In the genomic region with DNA sequence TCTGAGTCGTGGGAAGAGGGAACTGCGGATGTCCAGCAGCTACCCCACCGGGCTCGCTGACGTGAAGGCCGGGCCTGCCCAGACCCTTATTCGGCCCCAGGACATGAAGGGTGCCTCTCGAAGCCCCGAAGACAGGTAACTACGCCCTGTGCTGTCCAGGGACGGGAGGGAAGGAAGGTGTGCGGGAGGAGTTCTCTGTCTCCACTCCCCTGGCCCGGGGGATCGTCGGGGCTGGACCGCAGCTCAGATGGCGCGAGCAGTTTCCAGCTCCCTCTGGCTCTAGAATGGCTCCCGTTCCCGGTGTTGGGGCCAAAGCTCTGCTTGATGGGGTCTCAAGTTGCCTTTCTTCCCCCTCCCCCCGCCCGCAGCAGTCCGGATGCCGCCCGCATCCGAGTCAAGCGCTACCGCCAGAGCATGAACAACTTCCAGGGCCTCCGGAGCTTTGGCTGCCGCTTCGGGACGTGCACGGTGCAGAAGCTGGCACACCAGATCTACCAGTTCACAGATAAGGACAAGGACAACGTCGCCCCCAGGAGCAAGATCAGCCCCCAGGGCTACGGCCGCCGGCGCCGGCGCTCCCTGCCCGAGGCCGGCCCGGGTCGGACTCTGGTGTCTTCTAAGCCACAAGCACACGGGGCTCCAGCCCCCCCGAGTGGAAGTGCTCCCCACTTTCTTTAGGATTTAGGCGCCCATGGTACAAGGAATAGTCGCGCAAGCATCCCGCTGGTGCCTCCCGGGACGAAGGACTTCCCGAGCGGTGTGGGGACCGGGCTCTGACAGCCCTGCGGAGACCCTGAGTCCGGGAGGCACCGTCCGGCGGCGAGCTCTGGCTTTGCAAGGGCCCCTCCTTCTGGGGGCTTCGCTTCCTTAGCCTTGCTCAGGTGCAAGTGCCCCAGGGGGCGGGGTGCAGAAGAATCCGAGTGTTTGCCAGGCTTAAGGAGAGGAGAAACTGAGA, we compare ENCODE assay signal across 8 cellular contexts. TPM values are rescaled to one million over a fixed set of nuclear protein-coding genes. Genes with fewer than 3 reads are reported as not detected.
DNase-seq lines count a peak whose midpoint lies in the region; ATAC-seq and TF ChIP-seq lines count a peak whose summit lies in the region.

No MANE protein-coding gene starts in this region.

- peaks cover 8% of the 10 kb centered on the region for H3K27me3 Mint-ChIP-seq in memory B cell
- peaks cover 83% of the 10 kb centered on the region for H3K27me3 Mint-ChIP-seq in type B pancreatic cell

- no peaks in the 10 kb centered on the region for H3K9me3 ChIP-seq in colonic mucosa

- H3K9ac ChIP-seq in colonic mucosa (ENCODE audit: low read depth in 2 of 2, low read length in 2 of 2): peak overlapping the region; percentile 78 to 87

- ATAC-seq in memory B cell (ENCODE audit: low read depth) (no peak), GM18867 (IDR thresholded peaks at IDR 0.05; ENCODE audit: unreplicated experiment) (no peak)

- peaks cover 8% of the 10 kb centered on the region for H3K27me3 ChIP-seq in GM06990 (replicated peaks; ENCODE audit: control insufficient read depth, insufficient read depth, low read length)
- no peaks in the 10 kb centered on the region for H3K27me3 ChIP-seq in colonic mucosa

- peak; percentile 40 for DNase-seq in GM06990 (ENCODE audit: extremely low read depth, insufficient read length)
- DNase-seq in NCI-H526 (lab: John Stamatoyannopoulos, UW): peak; percentile 48 to 73
- peak; percentile 53 for DNase-seq in colonic mucosa
- DNase-seq in memory B cell (ENCODE audit: low spot score in 2 of 2): peak in 1 of 2 donors; percentile 42
- no peak for DNase-seq in type B pancreatic cell (ENCODE audit: extremely low spot score, unreplicated experiment)
- no peak for DNase-seq in mesenteric fat pad (ENCODE audit: low spot score)
- DNase-seq in DMS79 (lab: John Stamatoyannopoulos, UW): no peak

- H3K4me3 ChIP-seq in GM06990 (replicated peaks; ENCODE audit: low read depth, low read length): peak overlapping the region; percentile 55
- H3K4me3 ChIP-seq in colonic mucosa: peak overlapping the region; percentile 78

- H3K27ac Mint-ChIP-seq in memory B cell: peak overlapping the region; percentile 32
- H3K27ac Mint-ChIP-seq in type B pancreatic cell: peak overlapping the region; percentile 87

- H3K9me3 Mint-ChIP-seq in memory B cell: no peaks in the 10 kb centered on the region
- H3K9me3 Mint-ChIP-seq in type B pancreatic cell: no peaks in the 10 kb centered on the region

- H3K36me3 Mint-ChIP-seq in memory B cell (no peaks in the 10 kb centered on the region), type B pancreatic cell (peaks cover 4% of the 10 kb centered on the region)

- H3K4me3 Mint-ChIP-seq in memory B cell: peak overlapping the region; percentile 96
- H3K4me3 Mint-ChIP-seq in type B pancreatic cell: peak overlapping the region; percentile 98

- intact Hi-C loops in colonic mucosa (cut with DNase I): loop anchor here (5.0 kb wide), 1 partner anchor 99 kb away; no protein-coding TSS in a partner anchor

- no peak for TF ChIP-seq CTCF in GM06990 (IDR thresholded peaks at IDR 0.05; ENCODE audit: insufficient read depth, low read length, poor library complexity, severe bottlenecking)
- no peak for TF ChIP-seq CTCF in colonic mucosa (IDR thresholded peaks at IDR 0.05)
- no peak for TF ChIP-seq CTCF in type B pancreatic cell (conservative IDR thresholded peaks at IDR 0.05)

- H3K4me1 Mint-ChIP-seq in memory B cell: peaks cover 28% of the 10 kb centered on the region
- H3K4me1 Mint-ChIP-seq in type B pancreatic cell (ENCODE audit: unreplicated experiment): peaks cover 19% of the 10 kb centered on the region

- H3K36me3 ChIP-seq in GM06990 (ENCODE audit: control insufficient read depth, insufficient read depth, low read length) (no peaks in the 10 kb centered on the region), colonic mucosa (no peaks in the 10 kb centered on the region)

- H3K27ac ChIP-seq in colonic mucosa: peak overlapping the region; percentile 97

- H3K4me1 ChIP-seq in colonic mucosa: peaks cover 5% of the 10 kb centered on the region

RNA-seq across cellular contexts. Expression of gene ADM, which starts 1.4 kb away (rescaled TPM):
- 10 to 100 TPM; 33.0 to 42.4 TPM for total RNA-seq in colonic mucosa
- total RNA-seq in type B pancreatic cell (ENCODE audit: low replicate concordance): 28.8 and 67.2 TPM in 2 replicates
- total RNA-seq in mesenteric fat pad: 663 TPM

RNA-seq across cellular contexts. Expression of gene SBF2, which starts 12.2 kb away (rescaled TPM):
- total RNA-seq in colonic mucosa: 10 to 100 TPM; 30.5 to 47.0 TPM
- 30.4 and 39.5 TPM in 2 replicates for total RNA-seq in type B pancreatic cell (ENCODE audit: low replicate concordance)
- total RNA-seq in mesenteric fat pad: 99.7 TPM

Comparison
In these comparisons a context has a peak if more than half of its experiments do, and no peak if none do; other contexts are left out.
1. DNase-seq: peak in GM06990 (single experiment), NCI-H526 (2 of 2) and colonic mucosa (single experiment); none in type B pancreatic cell (single experiment), mesenteric fat pad (single experiment) and DMS79 (single experiment).